ENCODE assay signal across 12 cellular contexts in the genomic region with DNA sequence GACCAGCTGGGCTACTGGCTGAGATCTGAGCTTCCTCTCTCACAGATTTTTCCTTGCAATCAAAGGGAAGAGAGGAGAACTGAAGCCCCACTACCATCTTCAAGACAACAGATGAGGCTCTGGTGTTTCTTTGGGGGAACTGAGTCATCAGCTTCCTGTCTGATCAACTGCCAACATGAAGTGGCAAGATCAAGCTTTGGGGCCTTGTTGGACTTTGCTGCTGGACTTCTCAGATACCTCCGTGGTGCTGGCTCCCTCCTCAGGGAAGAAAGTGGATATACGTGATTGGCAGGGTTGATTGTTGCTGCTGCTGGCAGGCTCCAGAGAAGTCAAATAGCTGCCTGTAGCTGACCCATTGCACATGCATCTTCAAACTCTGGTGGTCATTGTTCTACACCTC. TPM values are rescaled to one million over a fixed set of nuclear protein-coding genes. Genes with fewer than 3 reads are reported as not detected.
A peak's percentile ranks its signal among the peaks of the same experiment; 100 is the strongest.
DNase-seq lines count a peak whose midpoint lies in the region; ATAC-seq and TF ChIP-seq lines count a peak whose summit lies in the region.
"Had no signal": no experiment of that assay in that cellular context is flagged by ENCODE, and none has a peak within 500 bp of the region (broad histone marks: within the 10 kb centered on the region; RNA-seq: fewer than 3 reads in every experiment).

No MANE protein-coding gene starts in this region.

- DNase-seq in natural killer cell treated with Interleukin-12 subunit alpha and Interleukin-12 subunit beta and Interleukin-15 and Interleukin-18, amount 100 ng/mL, for 72 hours (ENCODE audit: low spot score), result peak; percentile 45
- DNase-seq in natural killer cell, result no peak
- DNase-seq in SJSA1 (ENCODE audit: low read depth in 1 of 2, low spot score in 2 of 2), result peak; percentile 38 to 52
- DNase-seq in epithelial cell of esophagus (ENCODE audit: low read depth), result peak; percentile 75
- DNase-seq in vagina (ENCODE audit: extremely low spot score in 2 of 2), result peak; percentile 72 to 81
- DNase-seq in GM03348 (ENCODE audit: low spot score), result no peak
- DNase-seq in D341Med (ENCODE audit: low spot score), result no peak
- DNase-seq: body of pancreas, NCI-H1436 had no signal

- TF ChIP-seq CTCF in natural killer cell (IDR thresholded peaks at IDR 0.05) (no peak), epithelial cell of esophagus (IDR thresholded peaks at IDR 0.05; ENCODE audit: insufficient read depth, low read depth, low read length, missing control alignments) (no peak), vagina (IDR thresholded peaks at IDR 0.05) (no peak)

- H3K9me3 Mint-ChIP-seq in natural killer cell treated with Interleukin-12 subunit alpha and Interleukin-12 subunit beta and Interleukin-15 and Interleukin-18, amount 100 ng/mL, for 72 hours, result peaks cover 8% of the 10 kb centered on the region
- H3K9me3 Mint-ChIP-seq in natural killer cell, result peaks cover 2 to 5% of the 10 kb centered on the region in 2 donors

- H3K4me3 ChIP-seq in SJSA1, result no peak overlapping the region
- no peak overlapping the region for H3K4me3 ChIP-seq in epithelial cell of esophagus (ENCODE audit: low read length)
- no peak overlapping the region for H3K4me3 ChIP-seq in vagina
- H3K4me3 ChIP-seq: body of pancreas had no signal

- H3K36me3 Mint-ChIP-seq in natural killer cell treated with Interleukin-12 subunit alpha and Interleukin-12 subunit beta and Interleukin-15 and Interleukin-18, amount 100 ng/mL, for 72 hours, result peaks cover 20% of the 10 kb centered on the region
- H3K36me3 Mint-ChIP-seq in natural killer cell, result no peaks in the 10 kb centered on the region

- no peak for ATAC-seq in natural killer cell treated with Interleukin-12 subunit alpha and Interleukin-12 subunit beta and Interleukin-15 and Interleukin-18, amount 100 ng/mL, for 72 hours
- ATAC-seq in natural killer cell, result no peak
- no peak for ATAC-seq in GM18511 (IDR thresholded peaks at IDR 0.05; ENCODE audit: unreplicated experiment)
- ATAC-seq: body of pancreas; stimulated activated naive CD8-positive, alpha-beta T cell treated with anti-CD3 and anti-CD28 coated beads, Interleukin-15, amount 100 ng/mL, for 72 hours had no signal

- H3K27ac ChIP-seq in SJSA1 (no peak overlapping the region), vagina (no peak overlapping the region)
- H3K27ac ChIP-seq: body of pancreas, C4-2B had no signal

- H3K36me3 ChIP-seq in SJSA1 (peaks cover 12% of the 10 kb centered on the region), vagina (no peaks in the 10 kb centered on the region)

- peaks cover 29 to 50% of the 10 kb centered on the region in 2 donors for H3K27me3 Mint-ChIP-seq in natural killer cell treated with Interleukin-12 subunit alpha and Interleukin-12 subunit beta and Interleukin-15 and Interleukin-18, amount 100 ng/mL, for 72 hours
- peaks cover 48 to 60% of the 10 kb centered on the region in 2 donors for H3K27me3 Mint-ChIP-seq in natural killer cell (ENCODE audit: low read depth in 2 of 2)

- H3K27me3 ChIP-seq in SJSA1 (replicated peaks), result no peaks in the 10 kb centered on the region
- no peaks in the 10 kb centered on the region for H3K27me3 ChIP-seq in vagina

- H3K9me3 ChIP-seq in SJSA1 (replicated peaks) (no peaks in the 10 kb centered on the region), vagina (no peaks in the 10 kb centered on the region)

- H3K4me1 Mint-ChIP-seq in natural killer cell treated with Interleukin-12 subunit alpha and Interleukin-12 subunit beta and Interleukin-15 and Interleukin-18, amount 100 ng/mL, for 72 hours (ENCODE audit: low read depth in 2 of 2), result peaks cover 19 to 21% of the 10 kb centered on the region in 2 donors
- H3K4me1 Mint-ChIP-seq in natural killer cell, result peaks cover 8 to 14% of the 10 kb centered on the region in 2 donors

- TF ChIP-seq POLR2A in vagina (IDR thresholded peaks at IDR 0.05), result no peak

- no peak overlapping the region for H3K27ac Mint-ChIP-seq in natural killer cell treated with Interleukin-12 subunit alpha and Interleukin-12 subunit beta and Interleukin-15 and Interleukin-18, amount 100 ng/mL, for 72 hours
- H3K27ac Mint-ChIP-seq in natural killer cell, result no peak overlapping the region

- H3K4me3 Mint-ChIP-seq in natural killer cell treated with Interleukin-12 subunit alpha and Interleukin-12 subunit beta and Interleukin-15 and Interleukin-18, amount 100 ng/mL, for 72 hours, result no peak overlapping the region
- H3K4me3 Mint-ChIP-seq in natural killer cell, result no peak overlapping the region
- H3K4me3 Mint-ChIP-seq: stimulated activated naive CD8-positive, alpha-beta T cell treated with anti-CD3 and anti-CD28 coated beads, Interleukin-15, amount 100 ng/mL, for 72 hours had no signal

- intact Hi-C loops in natural killer cell (cut with micrococcal nuclease), result loop anchor here (10.0 kb wide), 1 partner anchor 56 kb away; no protein-coding TSS in a partner anchor
- intact Hi-C loops in vagina (cut with DNase I), result no loop called here

- H3K4me1 ChIP-seq in SJSA1 (replicated peaks) (peaks cover 25% of the 10 kb centered on the region), vagina (peaks cover 18% of the 10 kb centered on the region)

RNA-seq across cellular contexts. Expression of gene TOX2, which starts 3.6 kb away (rescaled TPM):
- total RNA-seq in natural killer cell treated with Interleukin-12 subunit alpha and Interleukin-12 subunit beta and Interleukin-15 and Interleukin-18, amount 100 ng/mL, for 72 hours, result 1 to 10 TPM; 4.0 to 5.6 TPM
- total RNA-seq in natural killer cell, result 1 to 10 TPM in 2 of 3 donors, under 1 TPM in 1; 0.93 to 1.8 (median 1.2) TPM
- 6.2 TPM in 2 replicates for total RNA-seq in SJSA1 (2014; rRNA removed; shearing (Covaris generic))
- 5.2 TPM for total RNA-seq in vagina

Comparison
In these comparisons a context has a peak if more than half of its experiments do, and no peak if none do; other contexts are left out.
1. DNase-seq: peak in natural killer cell treated with Interleukin-12 subunit alpha and Interleukin-12 subunit beta and Interleukin-15 and Interleukin-18, amount 100 ng/mL, for 72 hours (single experiment), SJSA1 (2 of 2), epithelial cell of esophagus (single experiment) and vagina (2 of 2); none in natural killer cell (single experiment), GM03348 (single experiment) and D341Med (single experiment).